1 cellular context compared by ENCODE assay signal in the genomic region with DNA sequence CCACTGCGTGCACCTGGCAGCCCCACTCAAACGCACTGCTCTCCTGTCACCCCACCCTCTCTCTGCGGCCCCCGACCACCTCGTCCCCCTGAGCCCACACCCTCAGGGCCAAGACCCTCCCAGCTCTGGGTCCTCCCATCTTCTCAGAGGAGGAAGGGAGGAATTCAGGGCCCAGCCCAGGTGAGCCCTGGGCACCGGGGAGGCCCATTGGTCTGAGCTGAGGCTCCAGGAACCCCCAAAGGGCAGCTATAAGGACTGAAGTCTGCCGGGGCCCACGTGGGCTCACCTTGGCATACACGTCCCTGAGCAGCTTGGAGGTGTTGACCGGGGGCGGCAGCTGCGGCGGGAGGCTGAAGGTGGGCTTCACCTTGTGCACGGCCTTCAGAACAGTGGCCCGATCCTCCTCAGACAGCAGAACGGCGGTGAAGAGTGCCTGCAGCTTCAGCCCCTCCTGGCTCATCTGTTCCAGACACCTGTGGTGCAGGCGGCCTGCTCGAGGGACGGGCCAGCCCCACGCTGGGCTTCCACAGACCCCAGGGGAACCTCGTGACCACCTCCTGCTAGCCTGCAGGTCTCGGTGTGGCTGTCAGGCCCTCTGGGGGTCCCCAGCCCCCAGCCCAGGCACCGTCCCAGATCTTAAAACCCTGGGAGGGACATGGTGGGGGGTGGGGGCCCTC.
TF ChIP-seq lines count a peak whose summit lies in the region.

No MANE protein-coding gene starts in this region.

TF ChIP-seq in A549, 52 proteins besides CTCF, POLR2A, EP300 and RAD21:
- no peak for TF ChIP-seq HMGXB4 (CRISPR knock-in tag; IDR thresholded peaks at IDR 0.05; ENCODE audit: borderline replicate concordance)
- TF ChIP-seq POLR2AphosphoS2 (conservative IDR thresholded peaks at IDR 0.05; ENCODE audit: low read length) = no peak
- no peak for TF ChIP-seq CEBPB (IDR thresholded peaks at IDR 0.05)
- TF ChIP-seq, protein P1, sequence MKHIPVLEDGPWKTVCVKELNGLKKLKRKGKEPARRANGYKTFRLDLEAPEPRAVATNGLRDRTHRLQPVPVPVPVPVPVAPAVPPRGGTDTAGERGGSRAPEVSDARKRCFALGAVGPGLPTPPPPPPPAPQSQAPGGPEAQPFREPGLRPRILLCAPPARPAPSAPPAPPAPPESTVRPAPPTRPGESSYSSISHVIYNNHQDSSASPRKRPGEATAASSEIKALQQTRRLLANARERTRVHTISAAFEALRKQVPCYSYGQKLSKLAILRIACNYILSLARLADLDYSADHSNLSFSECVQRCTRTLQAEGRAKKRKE (CRISPR knock-in tag; IDR thresholded peaks at IDR 0.05; ENCODE audit: low read depth) = no peak
- no peak for TF ChIP-seq ELK1 (IDR thresholded peaks at IDR 0.05; ENCODE audit: low read depth, low read length)
- TF ChIP-seq HOXA7 (CRISPR knock-in tag; IDR thresholded peaks at IDR 0.05) = no peak
- TF ChIP-seq HOXB13 (CRISPR knock-in tag; IDR thresholded peaks at IDR 0.05; ENCODE audit: low read depth) = peak; percentile 78
- TF ChIP-seq EHF (CRISPR knock-in tag; IDR thresholded peaks at IDR 0.05) = peak; percentile 12; the same call in 1 of the 2 replicates
- TF ChIP-seq HEYL (CRISPR knock-in tag; IDR thresholded peaks at IDR 0.05) = no peak
- 0 out of 2 replicates have a peak, but pooled peaks have one; percentile 20 for TF ChIP-seq HOXB5 (CRISPR knock-in tag; IDR thresholded peaks at IDR 0.05)
- TF ChIP-seq NFE2L2 (conservative IDR thresholded peaks at IDR 0.05; ENCODE audit: low read length) = no peak
- no peak for TF ChIP-seq CHD4 (IDR thresholded peaks at IDR 0.05; ENCODE audit: borderline replicate concordance)
- TF ChIP-seq TFCP2L1 (CRISPR knock-in tag; IDR thresholded peaks at IDR 0.05) = no peak
- TF ChIP-seq KDM1A (IDR thresholded peaks at IDR 0.05; ENCODE audit: low read depth) = no peak
TF ChIP-seq in A549: peak in this region for 3.
